Comparison of ENCODE assay signal across 25 cellular contexts in the genomic region with DNA sequence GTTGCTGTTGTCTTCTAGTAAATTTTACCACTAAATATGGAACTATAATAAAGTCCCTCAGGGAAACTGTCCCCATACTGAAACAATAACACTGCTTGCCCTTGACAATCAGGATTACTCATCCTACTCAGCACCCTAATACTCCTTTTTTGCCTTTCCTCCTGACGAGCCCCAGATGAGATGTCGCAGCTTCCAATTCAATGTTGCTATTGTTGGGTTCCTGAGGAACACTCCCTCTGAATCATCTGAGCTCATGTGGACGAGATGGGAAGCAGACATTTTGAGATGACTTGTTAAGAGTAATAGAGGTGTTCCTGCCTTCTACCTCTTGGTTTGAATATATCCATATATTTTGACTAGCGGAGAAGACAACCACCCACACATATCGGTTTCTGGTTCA.
"Had no signal": no experiment of that assay in that cellular context is flagged by ENCODE, and none has a peak within 500 bp of the region (broad histone marks: within the 10 kb centered on the region; RNA-seq: fewer than 3 reads in every experiment).

No MANE protein-coding gene starts in this region.

- H3K4me1 ChIP-seq: SJSA1 had no signal

- H3K9me2 ChIP-seq: SK-N-SH had no signal

- H3K4me3 ChIP-seq: SJSA1 had no signal

- DNase-seq: IMR-90, Karpas-422, KG1, MM.1S, NCI-H1092 treated with DMSO at 0.1 percent for 48 hours, NCI-H1436, NCI-H187, NCI-H2029, NCI-H2081 treated with DMSO at 0.1 percent for 48 hours, NCI-H2171, NCI-H226, NCI-H446, NCI-H510A, NCI-H524 treated with DMSO at 0.1 percent for 48 hours, NCI-H69, NCI-H774, PC-3, SIG-M5, SK-N-SH, T-helper 1 cell, T-helper 17 cell had no signal

- H3K36me3 ChIP-seq: SJSA1 had no signal

- H3K27ac ChIP-seq: SJSA1 had no signal

- H3K4me3 Mint-ChIP-seq: T-helper 17 cell had no signal

- H3K27me3 ChIP-seq: SJSA1 had no signal

- FAIRE-seq: HepG2 had no signal

- H3K9me3 ChIP-seq: SJSA1, SK-N-SH had no signal

- H3K4me2 ChIP-seq: SK-N-SH had no signal

- H3K27ac Mint-ChIP-seq: T-helper 17 cell had no signal

- ATAC-seq: HepG2, Panc1, PC-3, Right ventricle myocardium inferior, T-helper 17 cell had no signal

- H3K9ac ChIP-seq: SK-N-SH had no signal
